ENCODE assay signal across 37 cellular contexts in the genomic region with DNA sequence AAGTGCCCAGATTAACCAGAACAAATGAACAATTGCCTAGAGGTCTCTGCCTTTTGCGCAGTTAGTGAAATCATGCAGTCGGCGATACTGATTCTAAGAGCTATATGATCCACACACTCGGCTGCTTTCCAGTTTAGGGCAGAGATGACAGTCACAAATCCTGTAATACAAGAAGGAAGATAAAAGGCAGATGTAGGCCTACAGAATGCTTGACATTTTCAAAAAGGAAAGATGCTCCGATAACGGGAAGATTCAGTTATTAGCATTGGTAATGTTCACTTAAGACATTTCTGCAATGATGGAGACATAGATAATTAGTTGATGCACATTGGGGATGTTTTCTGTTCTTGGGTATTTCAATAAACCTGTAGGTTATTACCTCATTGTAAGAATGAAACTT. TPM values are rescaled to one million over a fixed set of nuclear protein-coding genes. Genes with fewer than 3 reads are reported as not detected.
"Had no signal": no experiment of that assay in that cellular context is flagged by ENCODE, and none has a peak within 500 bp of the region (broad histone marks: within the 10 kb centered on the region; RNA-seq: fewer than 3 reads in every experiment).

No MANE protein-coding gene starts in this region.

- H3K4me1 Mint-ChIP-seq: activated naive CD4-positive, alpha-beta T cell treated with anti-CD3 and anti-CD28 coated beads, Interleukin-2, amount 10 ng/mL, durations not matched to agents 7 days and 5 days; activated naive CD4-positive, alpha-beta T cell treated with anti-CD3 and anti-CD28 coated beads, Interleukin-2, amount 50 U/mL, for 24 hours; activated naive CD8-positive, alpha-beta T cell treated with anti-CD3 and anti-CD28 coated beads for 36 hours; activated naive CD8-positive, alpha-beta T cell treated with anti-CD3 and anti-CD28 coated beads, Interleukin-2, amount 10 ng/mL, durations not matched to agents 7 days and 5 days; activated naive CD8-positive, alpha-beta T cell treated with anti-CD3 and anti-CD28 coated beads, Interleukin-2, amount 50 U/mL, for 24 hours; activated T-helper 17 cell treated with anti-CD3 and anti-CD28 coated beads, Interleukin-2, amount 50 U/mL, for 72 hours; central memory CD8-positive, alpha-beta T cell had no signal

- ATAC-seq: activated naive CD4-positive, alpha-beta T cell treated with anti-CD3 and anti-CD28 coated beads, Interleukin-2, amount 50 U/mL, for 72 hours; activated naive CD8-positive, alpha-beta T cell treated with anti-CD3 and anti-CD28 coated beads, Interleukin-2, amount 50 U/mL, for 24 hours; activated T-cell treated with anti-CD3 and anti-CD28 coated beads, Interleukin-2, amount 50 U/mL, for 4 hours; activated T-cell treated with anti-CD3 and anti-CD28 coated beads, Interleukin-2, amount 50 U/mL, for 72 hours; activated T-helper 17 cell treated with anti-CD3 and anti-CD28 coated beads, Interleukin-2, amount 50 U/mL, for 72 hours; body of pancreas had no signal

- H3K27ac Mint-ChIP-seq: activated naive CD4-positive, alpha-beta T cell treated with anti-CD3 and anti-CD28 coated beads for 36 hours; activated naive CD4-positive, alpha-beta T cell treated with anti-CD3 and anti-CD28 coated beads, Interleukin-2, amount 10 ng/mL, durations not matched to agents 7 days and 5 days; activated naive CD4-positive, alpha-beta T cell treated with anti-CD3 and anti-CD28 coated beads, Interleukin-2, amount 50 U/mL, for 24 hours; activated naive CD4-positive, alpha-beta T cell treated with anti-CD3 and anti-CD28 coated beads, Interleukin-2, amount 50 U/mL, for 72 hours; activated naive CD8-positive, alpha-beta T cell; activated naive CD8-positive, alpha-beta T cell treated with anti-CD3 and anti-CD28 coated beads for 36 hours; activated naive CD8-positive, alpha-beta T cell treated with anti-CD3 and anti-CD28 coated beads, Interleukin-2, amount 10 ng/mL, durations not matched to agents 7 days and 5 days; activated naive CD8-positive, alpha-beta T cell treated with anti-CD3 and anti-CD28 coated beads, Interleukin-2, amount 50 U/mL, for 24 hours; activated T-cell treated with anti-CD3 and anti-CD28 coated beads, Interleukin-2, amount 50 U/mL, for 72 hours; activated T-helper 1 cell treated with anti-CD3 and anti-CD28 coated beads, Interleukin-12 subunit alpha, Interleukin-12 subunit beta, Interleukin-2, Interleukin-4 antibody, amounts not matched to agents 30 ng/mL and 10 ng/mL and 1 ng/mL, durations not matched to agents 14 hours and 24 hours and 36 hours; activated T-helper 17 cell treated with anti-CD3 and anti-CD28 coated beads, Interleukin-2, amount 50 U/mL, for 72 hours; activated T-helper 2 cell treated with anti-CD3 and anti-CD28 coated beads, Interferon-gamma antibody, Interleukin-2, Interleukin-4, amounts not matched to agents 10 μg/mL and 5 μg/mL and 100 μg/mL, durations not matched to agents 14 hours and 24 hours and 36 hours; brain had no signal

- H3K27me3 Mint-ChIP-seq: activated naive CD4-positive, alpha-beta T cell treated with anti-CD3 and anti-CD28 coated beads, Interleukin-2, amount 10 ng/mL, durations not matched to agents 7 days and 5 days; activated naive CD4-positive, alpha-beta T cell treated with anti-CD3 and anti-CD28 coated beads, Interleukin-2, amount 50 U/mL, for 24 hours; activated naive CD8-positive, alpha-beta T cell treated with anti-CD3 and anti-CD28 coated beads, Interleukin-2, amount 50 U/mL, for 24 hours had no signal

- H3K4me3 ChIP-seq: adrenal gland, ascending aorta, body of pancreas, breast epithelium, cardiac muscle cell had no signal

- H3K4me1 ChIP-seq: adrenal gland, ascending aorta, body of pancreas, breast epithelium had no signal

- H3K36me3 ChIP-seq: adrenal gland, ascending aorta, brain microvascular endothelial cell, breast epithelium, cardiac muscle cell had no signal

- H3K9me3 Mint-ChIP-seq: activated naive CD4-positive, alpha-beta T cell treated with anti-CD3 and anti-CD28 coated beads for 36 hours; activated naive CD4-positive, alpha-beta T cell treated with anti-CD3 and anti-CD28 coated beads, Interleukin-2, amount 10 ng/mL, durations not matched to agents 7 days and 5 days; activated naive CD4-positive, alpha-beta T cell treated with anti-CD3 and anti-CD28 coated beads, Interleukin-2, amount 50 U/mL, for 24 hours; activated naive CD4-positive, alpha-beta T cell treated with anti-CD3 and anti-CD28 coated beads, Interleukin-2, amount 50 U/mL, for 72 hours; activated naive CD8-positive, alpha-beta T cell treated with anti-CD3 and anti-CD28 coated beads for 36 hours; activated naive CD8-positive, alpha-beta T cell treated with anti-CD3 and anti-CD28 coated beads, Interleukin-2, amount 10 ng/mL, durations not matched to agents 7 days and 5 days; activated naive CD8-positive, alpha-beta T cell treated with anti-CD3 and anti-CD28 coated beads, Interleukin-2, amount 50 U/mL, for 24 hours; activated T-cell treated with anti-CD3 and anti-CD28 coated beads, Interleukin-2, amount 50 U/mL, for 4 hours; activated T-cell treated with anti-CD3 and anti-CD28 coated beads, Interleukin-2, amount 50 U/mL, for 72 hours; activated T-helper 1 cell treated with anti-CD3 and anti-CD28 coated beads, Interleukin-12 subunit alpha, Interleukin-12 subunit beta, Interleukin-2, Interleukin-4 antibody, amounts not matched to agents 30 ng/mL and 10 ng/mL and 1 ng/mL, durations not matched to agents 14 hours and 24 hours and 36 hours; activated T-helper 17 cell treated with anti-CD3 and anti-CD28 coated beads, Interleukin-2, amount 50 U/mL, for 72 hours; activated T-helper 2 cell treated with anti-CD3 and anti-CD28 coated beads, Interferon-gamma antibody, Interleukin-2, Interleukin-4, amounts not matched to agents 10 μg/mL and 5 μg/mL and 100 μg/mL, durations not matched to agents 14 hours and 24 hours and 36 hours; brain; central memory CD8-positive, alpha-beta T cell had no signal

- H3K27me3 ChIP-seq: adrenal gland, ascending aorta, body of pancreas, brain microvascular endothelial cell, breast epithelium, cardiac muscle cell had no signal

- H3K4me3 Mint-ChIP-seq: activated naive CD4-positive, alpha-beta T cell treated with anti-CD3 and anti-CD28 coated beads for 36 hours; activated naive CD4-positive, alpha-beta T cell treated with anti-CD3 and anti-CD28 coated beads, Interleukin-2, amount 10 ng/mL, durations not matched to agents 7 days and 5 days; activated naive CD4-positive, alpha-beta T cell treated with anti-CD3 and anti-CD28 coated beads, Interleukin-2, amount 50 U/mL, for 24 hours; activated naive CD8-positive, alpha-beta T cell; activated naive CD8-positive, alpha-beta T cell treated with anti-CD3 and anti-CD28 coated beads for 36 hours; activated naive CD8-positive, alpha-beta T cell treated with anti-CD3 and anti-CD28 coated beads, Interleukin-2, amount 10 ng/mL, durations not matched to agents 7 days and 5 days; activated naive CD8-positive, alpha-beta T cell treated with anti-CD3 and anti-CD28 coated beads, Interleukin-2, amount 50 U/mL, for 24 hours; activated T-cell treated with anti-CD3 and anti-CD28 coated beads, Interleukin-2, amount 50 U/mL, for 4 hours; activated T-cell treated with anti-CD3 and anti-CD28 coated beads, Interleukin-2, amount 50 U/mL, for 72 hours; activated T-helper 1 cell treated with anti-CD3 and anti-CD28 coated beads, Interleukin-12 subunit alpha, Interleukin-12 subunit beta, Interleukin-2, Interleukin-4 antibody, amounts not matched to agents 30 ng/mL and 10 ng/mL and 1 ng/mL, durations not matched to agents 14 hours and 24 hours and 36 hours; activated T-helper 17 cell treated with anti-CD3 and anti-CD28 coated beads, Interleukin-2, amount 50 U/mL, for 72 hours; brain; central memory CD8-positive, alpha-beta T cell had no signal

- H3K27ac ChIP-seq: adrenal gland, ascending aorta, body of pancreas, brain microvascular endothelial cell, breast epithelium, cardiac muscle cell had no signal

- H3K9me3 ChIP-seq: adrenal gland, ascending aorta, body of pancreas, breast epithelium had no signal

- H3K36me3 Mint-ChIP-seq: activated naive CD4-positive, alpha-beta T cell treated with anti-CD3 and anti-CD28 coated beads, Interleukin-2, amount 10 ng/mL, durations not matched to agents 7 days and 5 days; activated naive CD4-positive, alpha-beta T cell treated with anti-CD3 and anti-CD28 coated beads, Interleukin-2, amount 50 U/mL, for 24 hours; activated naive CD4-positive, alpha-beta T cell treated with anti-CD3 and anti-CD28 coated beads, Interleukin-2, amount 50 U/mL, for 72 hours; activated naive CD8-positive, alpha-beta T cell; activated naive CD8-positive, alpha-beta T cell treated with anti-CD3 and anti-CD28 coated beads for 36 hours; activated naive CD8-positive, alpha-beta T cell treated with anti-CD3 and anti-CD28 coated beads, Interleukin-2, amount 10 ng/mL, durations not matched to agents 7 days and 5 days; brain had no signal

- DNase-seq: activated effector memory CD4-positive, alpha-beta T cell treated with anti-CD3 and anti-CD28 coated beads, Interleukin-2, amount 50 U/mL, for 16 hours; activated effector memory CD4-positive, alpha-beta T cell treated with Interleukin-2 at 50 U/mL for 16 hours; activated gamma-delta T cell; activated gamma-delta T cell treated with Interleukin-2 at 50 U/mL for 16 hours; activated naive CD4-positive, alpha-beta T cell; activated naive CD4-positive, alpha-beta T cell treated with anti-CD3 and anti-CD28 coated beads for 36 hours; activated naive CD4-positive, alpha-beta T cell treated with anti-CD3 and anti-CD28 coated beads, Interleukin-2, amount 10 ng/mL, durations not matched to agents 7 days and 5 days; activated naive CD4-positive, alpha-beta T cell treated with anti-CD3 and anti-CD28 coated beads, Interleukin-2, amount 50 U/mL, for 16 hours; activated naive CD4-positive, alpha-beta T cell treated with Interleukin-2 at 50 U/mL for 16 hours; activated naive CD8-positive, alpha-beta T cell treated with anti-CD3 and anti-CD28 coated beads for 36 hours; activated naive CD8-positive, alpha-beta T cell treated with anti-CD3 and anti-CD28 coated beads, Interleukin-2, amount 10 ng/mL, durations not matched to agents 7 days and 5 days; activated naive CD8-positive, alpha-beta T cell treated with anti-CD3 and anti-CD28 coated beads, Interleukin-2, amount 50 U/mL, for 24 hours; activated T-cell treated with anti-CD3 and anti-CD28 coated beads, Interleukin-2, amount 50 U/mL, for 4 hours; activated T-cell treated with anti-CD3 and anti-CD28 coated beads, Interleukin-2, amount 50 U/mL, for 48 hours; activated T-cell treated with anti-CD3 and anti-CD28 coated beads, Interleukin-2, amount 50 U/mL, for 72 hours; adrenal gland; amniotic stem cell; amygdala; anterior cingulate cortex; aorta; body of pancreas; brain microvascular endothelial cell; caudate nucleus; central memory CD4-positive, alpha-beta T cell; cerebellar nuclear complex had no signal

RNA-seq across cellular contexts. Expression of gene NYAP2, which starts 19.5 kb away (rescaled TPM):
- total RNA-seq: activated naive CD4-positive, alpha-beta T cell treated with anti-CD3 and anti-CD28 coated beads for 36 hours; activated naive CD8-positive, alpha-beta T cell treated with anti-CD3 and anti-CD28 coated beads, Interleukin-2, amount 10 ng/mL, durations not matched to agents 7 days and 5 days; activated T-helper 1 cell treated with anti-CD3 and anti-CD28 coated beads, Interleukin-12 subunit alpha, Interleukin-12 subunit beta, Interleukin-2, Interleukin-4 antibody, amounts not matched to agents 30 ng/mL and 10 ng/mL and 1 ng/mL, durations not matched to agents 14 hours and 24 hours and 36 hours; activated T-helper 2 cell treated with anti-CD3 and anti-CD28 coated beads, Interferon-gamma antibody, Interleukin-2, Interleukin-4, amounts not matched to agents 10 μg/mL and 5 μg/mL and 100 μg/mL, durations not matched to agents 14 hours and 24 hours and 36 hours; ascending aorta; bronchial epithelial cell; cardiac muscle cell had no signal
- polyA plus RNA-seq: cardiac muscle cell had no signal
